In genomic region chr10:99869581-99869980, GRCh38 we compare ENCODE assay signal across 19 cellular contexts.
"Had no signal": no experiment of that assay in that cellular context is flagged by ENCODE, and none has a peak within 500 bp of the region (broad histone marks: within the 10 kb centered on the region; RNA-seq: fewer than 3 reads in every experiment).

No MANE protein-coding gene starts in this region.

- H3K4me1 ChIP-seq: colonic mucosa, tibial nerve, uterus had no signal

- DNase-seq: activated CD4-positive, alpha-beta T cell treated with anti-CD3 and anti-CD28 coated beads for 1 hour; activated CD4-positive, alpha-beta T cell treated with anti-CD3 and anti-CD28 coated beads, Interleukin-2, amount 50 U/mL, for 4 hours; aorta; brain microvascular endothelial cell; colonic mucosa; gastrocnemius medialis; head of caudate nucleus; kidney; nephron progenitor cell; occipital lobe; retina; stimulated activated CD4-positive, alpha-beta T cell treated with anti-CD3 and anti-CD28 coated beads, Interleukin-12 subunit alpha, Interleukin-12 subunit beta, amount 100 ng/mL, for 4 hours; uterus; WERI-Rb-1 had no signal

- H3K36me3 ChIP-seq: colonic mucosa, gastrocnemius medialis, uterus, WERI-Rb-1 had no signal

- H3K27ac Mint-ChIP-seq: mesothelial cell of epicardium, nephron progenitor cell, T-helper 17 cell had no signal

- H3K4me1 Mint-ChIP-seq: nephron progenitor cell had no signal

- H3K27ac ChIP-seq: brain microvascular endothelial cell, colonic mucosa, gastrocnemius medialis, tibial nerve, uterus, WERI-Rb-1 had no signal

- H3K4me3 Mint-ChIP-seq: mesothelial cell of epicardium, nephron progenitor cell had no signal

- H3K27me3 ChIP-seq: brain microvascular endothelial cell, colonic mucosa, tibial nerve, uterus had no signal

- H3K9me3 ChIP-seq: colonic mucosa, gastrocnemius medialis, uterus had no signal

- H3K4me3 ChIP-seq: colonic mucosa, gastrocnemius medialis, lung, tibial nerve, uterus had no signal

- ATAC-seq: gastrocnemius medialis, left lobe of liver had no signal
